Comparison of ENCODE assay signal across 8 cellular contexts in the genomic region with DNA sequence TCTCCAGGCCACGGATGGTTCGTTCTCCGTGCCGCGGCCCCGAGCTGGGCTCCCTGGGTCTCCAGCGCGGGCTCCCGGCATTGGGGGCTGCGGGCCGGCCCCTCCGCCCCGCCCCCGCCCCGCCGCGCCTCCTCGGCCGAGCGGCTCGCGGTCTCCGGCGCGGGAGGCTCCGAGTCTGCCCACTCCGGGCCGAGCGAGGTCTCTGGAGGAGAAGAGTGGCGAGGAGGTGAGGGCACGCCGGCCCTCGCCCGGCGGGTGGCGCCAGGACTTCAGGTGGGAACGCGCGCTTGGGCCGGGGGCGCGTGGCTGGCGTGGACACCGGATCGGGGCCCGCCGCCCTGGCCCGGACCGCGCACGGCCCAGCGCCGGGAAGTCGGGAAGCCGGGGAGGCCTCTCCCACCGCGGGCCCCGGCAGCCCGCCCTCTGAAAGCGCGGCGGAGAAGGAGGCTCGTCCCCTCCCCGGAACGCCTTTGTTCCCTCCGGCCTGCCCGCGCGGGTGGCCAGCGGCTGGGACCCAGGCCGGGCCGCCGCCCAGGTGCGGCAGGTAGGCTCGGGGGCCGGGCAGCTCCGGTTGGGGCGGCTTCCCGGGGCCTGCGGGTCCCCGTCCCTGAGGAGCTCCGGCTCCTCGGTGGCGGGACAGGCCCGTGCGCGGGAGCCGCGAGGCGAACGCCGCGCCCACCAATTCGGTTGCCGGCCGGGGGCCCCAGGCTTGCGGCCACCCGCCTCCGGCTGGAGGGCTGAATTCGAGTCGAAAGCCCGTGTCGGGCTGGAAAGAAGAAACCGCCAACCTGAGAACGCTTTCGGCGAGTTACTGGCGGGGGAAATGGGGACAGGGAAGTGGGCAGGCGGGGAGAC. TPM values are rescaled to one million over a fixed set of nuclear protein-coding genes. Genes with fewer than 3 reads are reported as not detected.
DNase-seq lines count a peak whose midpoint lies in the region; ATAC-seq and TF ChIP-seq lines count a peak whose summit lies in the region.

No MANE protein-coding gene starts in this region.

- TF ChIP-seq CTCF in foreskin fibroblast (IDR thresholded peaks at IDR 0.05; ENCODE audit: low read depth, low read length) (no peak), neural progenitor cell (IDR thresholded peaks at IDR 0.05) (no peak)

- H3K4me1 ChIP-seq in ES-I3 (ENCODE audit: insufficient read depth, low read length) (peaks cover 9% of the 10 kb centered on the region), neural progenitor cell (peaks cover 8% of the 10 kb centered on the region)

- peak overlapping the region; percentile 90 for H3K4me2 ChIP-seq in neural progenitor cell

- H3K27ac ChIP-seq in neural progenitor cell, result no peak overlapping the region

- H3K27me3 ChIP-seq in neural progenitor cell, result peaks cover 31% of the 10 kb centered on the region

- peaks cover 9% of the 10 kb centered on the region for H3K36me3 Mint-ChIP-seq in activated T-cell treated with anti-CD3 and anti-CD28 coated beads, Interleukin-2, amount 50 U/mL, for 4 hours (ENCODE audit: insufficient read depth)
- H3K36me3 Mint-ChIP-seq in neural progenitor cell, result peaks cover 18% of the 10 kb centered on the region

- H3K9ac ChIP-seq in ES-I3 (ENCODE audit: low read depth, low read length) (peak overlapping the region; percentile 88), neural progenitor cell (peak overlapping the region; percentile 40)

- peak overlapping the region; percentile 83 for H3K4me3 Mint-ChIP-seq in activated T-cell treated with anti-CD3 and anti-CD28 coated beads, Interleukin-2, amount 50 U/mL, for 4 hours
- H3K4me3 Mint-ChIP-seq in neural progenitor cell, result peak overlapping the region; percentile 92

- peaks cover 37% of the 10 kb centered on the region for H3K79me2 ChIP-seq in neural progenitor cell (ENCODE audit: low read depth)

- H3K9me3 ChIP-seq in ES-I3 (ENCODE audit: control insufficient read depth, insufficient read depth, low read length), result no peaks in the 10 kb centered on the region
- no peaks in the 10 kb centered on the region for H3K9me3 ChIP-seq in neural progenitor cell (ENCODE audit: low read depth)

- H3K27ac Mint-ChIP-seq in neural progenitor cell, result peak overlapping the region; percentile 91

- peak; percentile 17 for DNase-seq in activated T-cell treated with anti-CD3 and anti-CD28 coated beads, Interleukin-2, amount 50 U/mL, for 4 hours
- DNase-seq in foreskin fibroblast (peak in 1 of 2 donors; percentile 72), neural progenitor cell (ENCODE audit: low spot score) (peak; percentile 79), cortex of kidney (lab: John Stamatoyannopoulos, UW) (no peak)

- peak overlapping the region; percentile 97 for H2AFZ ChIP-seq in neural progenitor cell (replicated peaks)

- H3K36me3 ChIP-seq in ES-I3 (ENCODE audit: insufficient read depth, low read length), result no peaks in the 10 kb centered on the region
- no peaks in the 10 kb centered on the region for H3K36me3 ChIP-seq in neural progenitor cell

- TF ChIP-seq EP300 in Ishikawa (IDR thresholded peaks at IDR 0.05; ENCODE audit: borderline replicate concordance), result no peak

- no peaks in the 10 kb centered on the region for H3K9me3 Mint-ChIP-seq in activated T-cell treated with anti-CD3 and anti-CD28 coated beads, Interleukin-2, amount 50 U/mL, for 4 hours
- no peaks in the 10 kb centered on the region for H3K9me3 Mint-ChIP-seq in neural progenitor cell

- TF ChIP-seq RAD21 in Ishikawa (IDR thresholded peaks at IDR 0.05; ENCODE audit: low read depth), result no peak

- peaks cover 20% of the 10 kb centered on the region for H3K27me3 Mint-ChIP-seq in activated T-cell treated with anti-CD3 and anti-CD28 coated beads, Interleukin-2, amount 50 U/mL, for 4 hours (ENCODE audit: low read depth)
- H3K27me3 Mint-ChIP-seq in neural progenitor cell (ENCODE audit: insufficient read depth, low read depth), result peaks cover 11% of the 10 kb centered on the region

- no peaks in the 10 kb centered on the region for H4K20me1 ChIP-seq in neural progenitor cell (ENCODE audit: low read depth)

- H3K4me3 ChIP-seq in foreskin fibroblast (ENCODE audit: low read depth in 1 of 2, low read length in 2 of 2) (peak overlapping the region; percentile 66 to 75), neural progenitor cell (peak overlapping the region; percentile 71)

- peaks cover 14% of the 10 kb centered on the region for H3K4me1 Mint-ChIP-seq in activated T-cell treated with anti-CD3 and anti-CD28 coated beads, Interleukin-2, amount 50 U/mL, for 4 hours (ENCODE audit: low read depth)
- H3K4me1 Mint-ChIP-seq in neural progenitor cell, result peaks cover 35% of the 10 kb centered on the region

- peaks cover 18% of the 10 kb centered on the region for H3F3A ChIP-seq in neural progenitor cell (ENCODE audit: low read depth)

- ATAC-seq in activated T-cell treated with anti-CD3 and anti-CD28 coated beads, Interleukin-2, amount 50 U/mL, for 4 hours, result peak; percentile 59 to 60
- ATAC-seq in HG02840 (IDR thresholded peaks at IDR 0.05; ENCODE audit: low FRiP score, unreplicated experiment) (no peak), HG02973 (IDR thresholded peaks at IDR 0.05; ENCODE audit: unreplicated experiment) (no peak)

TF ChIP-seq in Ishikawa, 13 proteins besides CTCF, POLR2A, EP300 and RAD21:
- TF ChIP-seq, protein P1, sequence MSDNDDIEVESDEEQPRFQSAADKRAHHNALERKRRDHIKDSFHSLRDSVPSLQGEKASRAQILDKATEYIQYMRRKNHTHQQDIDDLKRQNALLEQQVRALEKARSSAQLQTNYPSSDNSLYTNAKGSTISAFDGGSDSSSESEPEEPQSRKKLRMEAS (IDR thresholded peaks at IDR 0.05), result peak; percentile 55; the same call in 1 of the 2 replicates
- TF ChIP-seq EGR1 (IDR thresholded peaks at IDR 0.05) (no peak), YY1 (IDR thresholded peaks at IDR 0.05; ENCODE audit: low read depth) (no peak), ZBTB7A (IDR thresholded peaks at IDR 0.05; ENCODE audit: low read depth) (no peak), NFIC (IDR thresholded peaks at IDR 0.05) (peak; percentile 10; the same call in 1 of the 2 replicates), TAF1 (IDR thresholded peaks at IDR 0.05; ENCODE audit: low read depth) (peak; percentile 29; the same call in 1 of the 2 replicates)
- TF ChIP-seq, protein P2, sequence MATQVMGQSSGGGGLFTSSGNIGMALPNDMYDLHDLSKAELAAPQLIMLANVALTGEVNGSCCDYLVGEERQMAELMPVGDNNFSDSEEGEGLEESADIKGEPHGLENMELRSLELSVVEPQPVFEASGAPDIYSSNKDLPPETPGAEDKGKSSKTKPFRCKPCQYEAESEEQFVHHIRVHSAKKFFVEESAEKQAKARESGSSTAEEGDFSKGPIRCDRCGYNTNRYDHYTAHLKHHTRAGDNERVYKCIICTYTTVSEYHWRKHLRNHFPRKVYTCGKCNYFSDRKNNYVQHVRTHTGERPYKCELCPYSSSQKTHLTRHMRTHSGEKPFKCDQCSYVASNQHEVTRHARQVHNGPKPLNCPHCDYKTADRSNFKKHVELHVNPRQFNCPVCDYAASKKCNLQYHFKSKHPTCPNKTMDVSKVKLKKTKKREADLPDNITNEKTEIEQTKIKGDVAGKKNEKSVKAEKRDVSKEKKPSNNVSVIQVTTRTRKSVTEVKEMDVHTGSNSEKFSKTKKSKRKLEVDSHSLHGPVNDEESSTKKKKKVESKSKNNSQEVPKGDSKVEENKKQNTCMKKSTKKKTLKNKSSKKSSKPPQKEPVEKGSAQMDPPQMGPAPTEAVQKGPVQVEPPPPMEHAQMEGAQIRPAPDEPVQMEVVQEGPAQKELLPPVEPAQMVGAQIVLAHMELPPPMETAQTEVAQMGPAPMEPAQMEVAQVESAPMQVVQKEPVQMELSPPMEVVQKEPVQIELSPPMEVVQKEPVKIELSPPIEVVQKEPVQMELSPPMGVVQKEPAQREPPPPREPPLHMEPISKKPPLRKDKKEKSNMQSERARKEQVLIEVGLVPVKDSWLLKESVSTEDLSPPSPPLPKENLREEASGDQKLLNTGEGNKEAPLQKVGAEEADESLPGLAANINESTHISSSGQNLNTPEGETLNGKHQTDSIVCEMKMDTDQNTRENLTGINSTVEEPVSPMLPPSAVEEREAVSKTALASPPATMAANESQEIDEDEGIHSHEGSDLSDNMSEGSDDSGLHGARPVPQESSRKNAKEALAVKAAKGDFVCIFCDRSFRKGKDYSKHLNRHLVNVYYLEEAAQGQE (IDR thresholded peaks at IDR 0.05; ENCODE audit: low read depth), result no peak

RNA-seq across cellular contexts. Expression of gene B3GNT5, which starts 1.1 kb away (rescaled TPM):
- total RNA-seq in activated T-cell treated with anti-CD3 and anti-CD28 coated beads, Interleukin-2, amount 50 U/mL, for 4 hours, result 10 to 100 TPM; 24.1 to 66.6 (median 34.1) TPM
- total RNA-seq in neural progenitor cell (ENCODE audit: low replicate concordance), result 9.0 and 14.1 TPM in 2 replicates

Comparison
In these comparisons a context has a peak if more than half of its experiments do, and no peak if none do; other contexts are left out.
1. ATAC-seq: peak in activated T-cell treated with anti-CD3 and anti-CD28 coated beads, Interleukin-2, amount 50 U/mL, for 4 hours (2 of 2); none in HG02840 (single experiment) and HG02973 (single experiment).